Comparison of ENCODE assay signal across 9 cellular contexts in genomic region chr17:64920419-64921172, GRCh38. TPM values are rescaled to one million over a fixed set of nuclear protein-coding genes. Genes with fewer than 3 reads are reported as not detected.
A peak's percentile ranks its signal among the peaks of the same experiment; 100 is the strongest.
DNase-seq lines count a peak whose midpoint lies in the region; ATAC-seq and TF ChIP-seq lines count a peak whose summit lies in the region.
"Had no signal": no experiment of that assay in that cellular context is flagged by ENCODE, and none has a peak within 500 bp of the region (broad histone marks: within the 10 kb centered on the region; RNA-seq: fewer than 3 reads in every experiment).

No MANE protein-coding gene starts in this region.

- no peaks in the 10 kb centered on the region for H3K79me2 ChIP-seq in PC-3 (ENCODE audit: low read length)

- peaks cover 5% of the 10 kb centered on the region for H3K4me1 ChIP-seq in PC-3 (ENCODE audit: insufficient read depth, low read length)

- peak overlapping the region; percentile 93 to 94 for H3K27ac Mint-ChIP-seq in effector memory CD8-positive, alpha-beta T cell
- peak overlapping the region; percentile 97 for H3K27ac Mint-ChIP-seq in progenitor cell of endocrine pancreas

- H3K9me2 ChIP-seq in PC-3 (replicated peaks; ENCODE audit: low read length): no peaks in the 10 kb centered on the region

- H3K4me2 ChIP-seq in PC-3 (ENCODE audit: low read length): peak overlapping the region; percentile 81; the same call in 1 of the 2 replicates

- POLR2A ChIA-PET in PC-3 (lab: Charles Lee; ENCODE audit: unreplicated experiment): no interaction called here

- intact Hi-C loops in PC-3 (cut with micrococcal nuclease): loop anchor here (2.0 kb wide), 1 partner anchor 42 kb away; no protein-coding TSS in a partner anchor

- H3K27me3 Mint-ChIP-seq in effector memory CD8-positive, alpha-beta T cell: no peaks in the 10 kb centered on the region
- H3K27me3 Mint-ChIP-seq in progenitor cell of endocrine pancreas: peaks cover 2% of the 10 kb centered on the region

- CTCF ChIA-PET in PC-3 (lab: Charles Lee): no interaction called here

- no peak overlapping the region; the same call in 1 of the 2 replicates for H3K4me3 ChIP-seq in PC-3 (ENCODE audit: low read length)
- H3K4me3 ChIP-seq: lung had no signal

- peaks cover 3 to 5% of the 10 kb centered on the region in 2 donors for H3K4me1 Mint-ChIP-seq in effector memory CD8-positive, alpha-beta T cell (ENCODE audit: low read depth in 2 of 2)
- no peaks in the 10 kb centered on the region for H3K4me1 Mint-ChIP-seq in progenitor cell of endocrine pancreas (ENCODE audit: low read depth)

- no peaks in the 10 kb centered on the region for H4K20me1 ChIP-seq in PC-3 (ENCODE audit: low read length)

- H3K4me3 Mint-ChIP-seq in effector memory CD8-positive, alpha-beta T cell: peak overlapping the region; percentile 83 to 90
- H3K4me3 Mint-ChIP-seq in progenitor cell of endocrine pancreas (ENCODE audit: low read depth): peak overlapping the region; percentile 81

- TF ChIP-seq CTCF in PC-3 (conservative IDR thresholded peaks at IDR 0.05; ENCODE audit: low read depth, low read length) (no peak), progenitor cell of endocrine pancreas (IDR thresholded peaks at IDR 0.05; ENCODE audit: unreplicated experiment) (no peak)

- no TSS peak for BruUV-seq in PC-3 (replicated peaks; lab: Mats Ljungman, UMichigan)

- peak; percentile 21 for DNase-seq in NCI-H2196 (lab: John Stamatoyannopoulos, UW; ENCODE audit: unreplicated experiment)
- DNase-seq in NCI-H2196 treated with DMSO at 0.1 percent for 48 hours (lab: John Stamatoyannopoulos, UW; ENCODE audit: unreplicated experiment): no peak
- DNase-seq in PC-3: no peak
- DNase-seq in effector memory CD8-positive, alpha-beta T cell: no peak
- no peak for DNase-seq in progenitor cell of endocrine pancreas (ENCODE audit: low spot score, unreplicated experiment)
- DNase-seq in DMS79 (lab: John Stamatoyannopoulos, UW): no peak

- H3K36me3 Mint-ChIP-seq in effector memory CD8-positive, alpha-beta T cell (ENCODE audit: insufficient read depth): peaks cover 8% of the 10 kb centered on the region
- no peaks in the 10 kb centered on the region for H3K36me3 Mint-ChIP-seq in progenitor cell of endocrine pancreas (ENCODE audit: insufficient read depth)

- H3K9me3 ChIP-seq in PC-3 (ENCODE audit: low read length): no peaks in the 10 kb centered on the region

- no peaks in the 10 kb centered on the region for H3F3A ChIP-seq in PC-3 (ENCODE audit: low read length, unreplicated experiment)

- no peaks in the 10 kb centered on the region for H3K36me3 ChIP-seq in PC-3 (ENCODE audit: low read depth, low read length)

- peak overlapping the region; percentile 78 for H2AFZ ChIP-seq in PC-3 (ENCODE audit: low read length)

- ATAC-seq in PC-3: no peak
- no peak for ATAC-seq in effector memory CD8-positive, alpha-beta T cell (replicated peaks)
- no peak for ATAC-seq in GM19328 (IDR thresholded peaks at IDR 0.05; ENCODE audit: unreplicated experiment)
- no peak for ATAC-seq in GM21529 (IDR thresholded peaks at IDR 0.05; ENCODE audit: unreplicated experiment)

- no peaks in the 10 kb centered on the region for H3K9me3 Mint-ChIP-seq in effector memory CD8-positive, alpha-beta T cell
- H3K9me3 Mint-ChIP-seq in progenitor cell of endocrine pancreas (ENCODE audit: low read depth): no peaks in the 10 kb centered on the region

- no peak overlapping the region for H3K9ac ChIP-seq in PC-3 (ENCODE audit: low read length)

- no peak overlapping the region for H3K27ac ChIP-seq in PC-3 (ENCODE audit: low read length)

- no peaks in the 10 kb centered on the region for H3K27me3 ChIP-seq in PC-3 (ENCODE audit: low read length)

RNA-seq across cellular contexts. Expression of gene LRRC37A3, which starts 1.3 kb away (rescaled TPM):
- total RNA-seq in PC-3 (2014; rRNA removed) (6.4 and 7.1 TPM in 2 replicates), progenitor cell of endocrine pancreas (27.5 and 40.6 TPM in 2 replicates)
